8 cellular contexts compared by ENCODE assay signal in genomic region chr14:75427482-75428229, GRCh38. TPM values are rescaled to one million over a fixed set of nuclear protein-coding genes. Genes with fewer than 3 reads are reported as not detected.
A peak's percentile ranks its signal among the peaks of the same experiment; 100 is the strongest.
DNase-seq lines count a peak whose midpoint lies in the region; ATAC-seq and TF ChIP-seq lines count a peak whose summit lies in the region.

A gene with protein sequence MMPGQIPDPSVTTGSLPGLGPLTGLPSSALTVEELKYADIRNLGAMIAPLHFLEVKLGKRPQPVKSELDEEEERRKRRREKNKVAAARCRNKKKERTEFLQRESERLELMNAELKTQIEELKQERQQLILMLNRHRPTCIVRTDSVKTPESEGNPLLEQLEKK (plus strand): TSS chr14:75428022. CDS start chr14:75437921, 9,899 bp downstream.

- peaks cover 6% of the 10 kb centered on the region for H3K36me3 ChIP-seq in adipocyte (ENCODE audit: control insufficient read depth, insufficient read depth, low read length, severe bottlenecking)

- no peaks in the 10 kb centered on the region for H3K9me3 ChIP-seq in adipocyte (ENCODE audit: control insufficient read depth, low read length)

- ATAC-seq in omental fat pad (ENCODE audit: low FRiP score): peak; percentile 87

- H3K27me3 ChIP-seq in adipocyte (replicated peaks; ENCODE audit: control insufficient read depth, insufficient read depth, low read length): no peaks in the 10 kb centered on the region

- DNase-seq in AG10803 (ENCODE audit: low read depth) (peak; percentile 86), HT-29 (ENCODE audit: low spot score) (peak; percentile 21), SK-N-DZ (ENCODE audit: low spot score) (peak; percentile 24), adipocyte (ENCODE audit: low read depth) (peak; percentile 96), head of caudate nucleus (peak; percentile 67 to 94 (median 84)), omental fat pad (ENCODE audit: low spot score) (peak; percentile 82), ureter (ENCODE audit: low spot score) (peak; percentile 95)

- H3K4me1 ChIP-seq in adipocyte (ENCODE audit: control insufficient read depth, insufficient read depth, low read length): peaks cover 39% of the 10 kb centered on the region

- TF ChIP-seq CTCF in AG10803 (conservative IDR thresholded peaks at IDR 0.05; ENCODE audit: low read length) (no peak), omental fat pad (IDR thresholded peaks at IDR 0.05) (no peak)

- H3K4me3 ChIP-seq in AG10803 (ENCODE audit: low read length): peak within 1 kb of the TSS; percentile 88
- H3K4me3 ChIP-seq in adipocyte (ENCODE audit: low read length): peak within 1 kb of the TSS; percentile 85

- TF ChIP-seq POLR2A in GM18951 (IDR thresholded peaks at IDR 0.05; ENCODE audit: extremely low read depth, insufficient read depth, insufficient read length): peak; percentile 53

- intact Hi-C loops in head of caudate nucleus (cut with DNase I): loop anchor here (2.0 kb wide), 1 partner anchor 117 kb away; no protein-coding TSS in a partner anchor

- in situ Hi-C loops in GM18951 (cut with MboI; ENCODE audit: low sequenced_read_pairs, unreplicated experiment): no loop called here

- peak within 1 kb of the TSS; percentile 85 for H3K9ac ChIP-seq in adipocyte (ENCODE audit: low read length)

RNA-seq across cellular contexts. Expression of the gene that starts here (rescaled TPM):
- total RNA-seq in HT-29 (2014; rRNA removed; shearing (Covaris generic)): 15.5 and 16.0 TPM in 2 replicates
- 4.4 and 5.8 TPM in 2 replicates for polyA plus RNA-seq in SK-N-DZ (2014; cell fraction: cytosol; rRNA removed)
- 3.3 and 3.5 TPM in 2 replicates for polyA plus RNA-seq in SK-N-DZ (2014; cell fraction: nucleus; rRNA removed)
- total RNA-seq in omental fat pad: 100 to 1,000 TPM in 1 of 4 donors, 10 to 100 TPM in 3; 59.7 to 141 (median 78.4) TPM
- 43.2 TPM for total RNA-seq in ureter

Comparison
In these comparisons a context has a peak if more than half of its experiments do, and no peak if none do; other contexts are left out.
1. Peak in every context shown above with its lines: DNase-seq, ATAC-seq and H3K4me3 ChIP-seq.
2. DNase-seq: peak in every context shown above with its lines; median percentile 96 in adipocyte; 95 in ureter; 86 in AG10803; 84 in head of caudate nucleus; 82 in omental fat pad; 24 in SK-N-DZ; 21 in HT-29.